In the genomic region with DNA sequence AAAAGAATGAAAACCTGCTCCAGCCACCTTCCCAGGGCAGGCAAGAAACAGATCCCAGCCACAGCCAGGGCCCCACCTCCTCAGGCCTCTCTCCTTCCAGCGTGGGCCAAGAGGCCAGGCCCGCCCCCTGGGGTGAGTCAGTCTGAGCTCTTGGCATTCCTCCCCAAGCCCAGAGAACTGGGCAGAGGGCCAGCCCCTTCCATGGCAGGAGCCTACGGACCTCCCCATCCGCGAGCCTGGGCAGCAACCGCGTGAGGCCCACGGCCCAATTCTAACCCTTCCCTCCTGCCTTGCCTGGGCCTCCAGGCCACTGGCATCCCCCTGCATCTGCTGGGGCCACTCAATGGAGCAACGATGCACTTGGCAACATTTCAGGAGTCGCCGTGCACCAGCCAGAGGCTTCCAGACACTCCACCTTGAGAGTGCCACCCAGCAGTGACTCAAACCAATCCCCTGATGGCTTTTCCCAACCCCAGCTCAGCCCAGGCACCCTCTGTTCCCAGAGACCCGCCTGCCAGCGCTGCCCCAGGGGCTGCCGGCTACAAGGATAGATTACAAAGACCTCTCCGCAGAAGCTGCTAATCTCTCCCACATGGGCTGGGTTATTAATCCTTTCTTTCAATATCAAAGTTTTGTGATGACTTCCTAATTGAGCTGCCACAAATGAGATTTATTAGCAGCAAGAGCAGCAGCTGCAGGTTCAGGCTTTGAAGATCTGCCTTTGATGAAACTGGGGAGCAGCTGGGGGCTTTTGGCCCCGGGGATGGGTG, we compare ENCODE assay signal across 8 cellular contexts.
DNase-seq lines count a peak whose midpoint lies in the region; ATAC-seq and TF ChIP-seq lines count a peak whose summit lies in the region.

No MANE protein-coding gene starts in this region.

- intact Hi-C loops in activated T-helper 2 cell treated with anti-CD3 and anti-CD28 coated beads, Interferon-gamma antibody, Interleukin-2, Interleukin-4, amounts not matched to agents 10 μg/mL and 5 μg/mL and 100 μg/mL, durations not matched to agents 14 hours and 24 hours and 36 hours (cut with micrococcal nuclease), result no loop called here
- intact Hi-C loops in head of caudate nucleus (cut with DNase I), result no loop called here

- peaks cover 3% of the 10 kb centered on the region for H3K9me3 Mint-ChIP-seq in activated T-helper 2 cell treated with anti-CD3 and anti-CD28 coated beads, Interferon-gamma antibody, Interleukin-2, Interleukin-4, amounts not matched to agents 10 μg/mL and 5 μg/mL and 100 μg/mL, durations not matched to agents 14 hours and 24 hours and 36 hours
- peaks cover 4% of the 10 kb centered on the region for H3K9me3 Mint-ChIP-seq in osteocyte (ENCODE audit: unreplicated experiment)

- ATAC-seq in HG03378 (IDR thresholded peaks at IDR 0.05; ENCODE audit: unreplicated experiment), result no peak
- no peak for ATAC-seq in HG03439 (IDR thresholded peaks at IDR 0.05; ENCODE audit: unreplicated experiment)

- H3K27ac Mint-ChIP-seq in activated T-helper 2 cell treated with anti-CD3 and anti-CD28 coated beads, Interferon-gamma antibody, Interleukin-2, Interleukin-4, amounts not matched to agents 10 μg/mL and 5 μg/mL and 100 μg/mL, durations not matched to agents 14 hours and 24 hours and 36 hours, result peak overlapping the region; percentile 22
- H3K27ac Mint-ChIP-seq in osteocyte (ENCODE audit: unreplicated experiment), result peak overlapping the region; percentile 94

- H3K36me3 Mint-ChIP-seq in activated T-helper 2 cell treated with anti-CD3 and anti-CD28 coated beads, Interferon-gamma antibody, Interleukin-2, Interleukin-4, amounts not matched to agents 10 μg/mL and 5 μg/mL and 100 μg/mL, durations not matched to agents 14 hours and 24 hours and 36 hours (ENCODE audit: low read depth), result peaks cover 88% of the 10 kb centered on the region
- no peaks in the 10 kb centered on the region for H3K36me3 Mint-ChIP-seq in osteocyte (ENCODE audit: unreplicated experiment)

- no peak overlapping the region for H3K4me3 Mint-ChIP-seq in activated T-helper 2 cell treated with anti-CD3 and anti-CD28 coated beads, Interferon-gamma antibody, Interleukin-2, Interleukin-4, amounts not matched to agents 10 μg/mL and 5 μg/mL and 100 μg/mL, durations not matched to agents 14 hours and 24 hours and 36 hours (ENCODE audit: low read depth)
- peak overlapping the region; percentile 48 for H3K4me3 Mint-ChIP-seq in osteocyte (ENCODE audit: unreplicated experiment)

- H3K4me1 Mint-ChIP-seq in activated T-helper 2 cell treated with anti-CD3 and anti-CD28 coated beads, Interferon-gamma antibody, Interleukin-2, Interleukin-4, amounts not matched to agents 10 μg/mL and 5 μg/mL and 100 μg/mL, durations not matched to agents 14 hours and 24 hours and 36 hours (ENCODE audit: low read depth), result peaks cover 11% of the 10 kb centered on the region
- H3K4me1 Mint-ChIP-seq in osteocyte (ENCODE audit: unreplicated experiment), result peaks cover 25% of the 10 kb centered on the region

- TF ChIP-seq CTCF in osteocyte (IDR thresholded peaks at IDR 0.05), result no peak

- H3K27me3 Mint-ChIP-seq in activated T-helper 2 cell treated with anti-CD3 and anti-CD28 coated beads, Interferon-gamma antibody, Interleukin-2, Interleukin-4, amounts not matched to agents 10 μg/mL and 5 μg/mL and 100 μg/mL, durations not matched to agents 14 hours and 24 hours and 36 hours (ENCODE audit: low read depth), result no peaks in the 10 kb centered on the region
- H3K27me3 Mint-ChIP-seq in osteocyte (ENCODE audit: unreplicated experiment), result no peaks in the 10 kb centered on the region

- DNase-seq in DMS 273 (lab: John Stamatoyannopoulos, UW; ENCODE audit: unreplicated experiment) (peak; percentile 97), NCI-H1092 treated with DMSO at 0.1 percent for 48 hours (lab: John Stamatoyannopoulos, UW) (peak; percentile 89), head of caudate nucleus (peak; percentile 70 to 97 (median 89)), osteocyte (ENCODE audit: extremely low spot score, unreplicated experiment) (peak; percentile 99), NCI-H187 treated with DMSO at 0.1 percent for 48 hours (lab: John Stamatoyannopoulos, UW) (no peak)
- DNase-seq in activated T-helper 2 cell treated with anti-CD3 and anti-CD28 coated beads, Interferon-gamma antibody, Interleukin-2, Interleukin-4, amounts not matched to agents 10 μg/mL and 5 μg/mL and 100 μg/mL, durations not matched to agents 14 hours and 24 hours and 36 hours (ENCODE audit: low spot score), result no peak

Comparison
In these comparisons a context has a peak if more than half of its experiments do, and no peak if none do; other contexts are left out.
1. DNase-seq: peak in DMS 273 (single experiment), NCI-H1092 treated with DMSO at 0.1 percent for 48 hours (single experiment), head of caudate nucleus (42 of 42) and osteocyte (single experiment); none in activated T-helper 2 cell treated with anti-CD3 and anti-CD28 coated beads, Interferon-gamma antibody, Interleukin-2, Interleukin-4, amounts not matched to agents 10 μg/mL and 5 μg/mL and 100 μg/mL, durations not matched to agents 14 hours and 24 hours and 36 hours (single experiment) and NCI-H187 treated with DMSO at 0.1 percent for 48 hours (single experiment).